Comparison of ENCODE assay signal across 8 cellular contexts in genomic region chr11:67805256-67806126, GRCh38.
DNase-seq lines count a peak whose midpoint lies in the region; ATAC-seq and TF ChIP-seq lines count a peak whose summit lies in the region.
"Not testable (repeated sequence)": the region's sequence is repeated elsewhere in the genome, so short reads cannot be mapped to it uniquely, and the experiment has no call there.

No MANE protein-coding gene starts in this region.

- peak overlapping the region; percentile 88 for H3K4me3 Mint-ChIP-seq in activated T-helper 1 cell treated with anti-CD3 and anti-CD28 coated beads, Interleukin-12 subunit alpha, Interleukin-12 subunit beta, Interleukin-2, Interleukin-4 antibody, amounts not matched to agents 30 ng/mL and 10 ng/mL and 1 ng/mL, durations not matched to agents 14 hours and 24 hours and 36 hours

- peak overlapping the region; percentile 89 to 94 (median 92) for H3K27ac ChIP-seq in esophagus squamous epithelium
- not testable (repeated sequence) for H3K27ac ChIP-seq in muscle layer of duodenum (ENCODE audit: low read length)

- peak overlapping the region; percentile 96 for H3K27ac Mint-ChIP-seq in activated T-helper 1 cell treated with anti-CD3 and anti-CD28 coated beads, Interleukin-12 subunit alpha, Interleukin-12 subunit beta, Interleukin-2, Interleukin-4 antibody, amounts not matched to agents 30 ng/mL and 10 ng/mL and 1 ng/mL, durations not matched to agents 14 hours and 24 hours and 36 hours

- not testable (repeated sequence) for H3K27me3 ChIP-seq in esophagus squamous epithelium; muscle layer of duodenum (ENCODE audit: low read depth, low read length)

- H3K4me3 ChIP-seq in LNCaP clone FGC (ENCODE audit: low read depth, low read length) (peak overlapping the region; percentile 75), esophagus squamous epithelium (peak overlapping the region; percentile 58 to 79 (median 72)), muscle layer of duodenum (ENCODE audit: low read depth in 1 of 2, low read length in 2 of 2) (peak overlapping the region; percentile 60 to 82)

- H3K4me1 Mint-ChIP-seq in activated T-helper 1 cell treated with anti-CD3 and anti-CD28 coated beads, Interleukin-12 subunit alpha, Interleukin-12 subunit beta, Interleukin-2, Interleukin-4 antibody, amounts not matched to agents 30 ng/mL and 10 ng/mL and 1 ng/mL, durations not matched to agents 14 hours and 24 hours and 36 hours (ENCODE audit: low read depth): not testable (repeated sequence)

- peak; percentile 88 for ATAC-seq in GM21786 (IDR thresholded peaks at IDR 0.05; ENCODE audit: unreplicated experiment)

- H3K4me1 ChIP-seq in esophagus squamous epithelium: peaks cover 0 to 29% (median 8%) of the 10 kb centered on the region in 3 donors
- not testable (repeated sequence) for H3K4me1 ChIP-seq in muscle layer of duodenum (ENCODE audit: control insufficient read depth in 1 of 2, insufficient read depth in 2 of 2, low read length in 2 of 2)

- 0 to 1% methylated on average over 6 to 19 of the region's 66 CpGs for WGBS in esophagus squamous epithelium, 2 donors

- TF ChIP-seq POLR2A in esophagus squamous epithelium (IDR thresholded peaks at IDR 0.05): peak in 2 of 4 donors; percentile 16 to 45

- H3K27me3 Mint-ChIP-seq in activated T-helper 1 cell treated with anti-CD3 and anti-CD28 coated beads, Interleukin-12 subunit alpha, Interleukin-12 subunit beta, Interleukin-2, Interleukin-4 antibody, amounts not matched to agents 30 ng/mL and 10 ng/mL and 1 ng/mL, durations not matched to agents 14 hours and 24 hours and 36 hours (ENCODE audit: insufficient read depth): peaks cover 10% of the 10 kb centered on the region

- not testable (repeated sequence) for H3K9me3 Mint-ChIP-seq in activated T-helper 1 cell treated with anti-CD3 and anti-CD28 coated beads, Interleukin-12 subunit alpha, Interleukin-12 subunit beta, Interleukin-2, Interleukin-4 antibody, amounts not matched to agents 30 ng/mL and 10 ng/mL and 1 ng/mL, durations not matched to agents 14 hours and 24 hours and 36 hours

- intact Hi-C loops in activated T-helper 1 cell treated with anti-CD3 and anti-CD28 coated beads, Interleukin-12 subunit alpha, Interleukin-12 subunit beta, Interleukin-2, Interleukin-4 antibody, amounts not matched to agents 30 ng/mL and 10 ng/mL and 1 ng/mL, durations not matched to agents 14 hours and 24 hours and 36 hours (cut with micrococcal nuclease): loop anchor here (1.0 to 5.0 kb wide), 7 partner anchors 175 to 657 kb away; partner anchors contain the start of genes CHKA, POLD4, PPP1CA and PPP6R3
- intact Hi-C loops in esophagus squamous epithelium (cut with DNase I): not testable (repeated sequence)

- TF ChIP-seq CTCF in LNCaP clone FGC (IDR thresholded peaks at IDR 0.05; ENCODE audit: control insufficient read depth, extremely low read depth, insufficient read depth); esophagus squamous epithelium (IDR thresholded peaks at IDR 0.05): not testable (repeated sequence)

- H3K36me3 Mint-ChIP-seq in activated T-helper 1 cell treated with anti-CD3 and anti-CD28 coated beads, Interleukin-12 subunit alpha, Interleukin-12 subunit beta, Interleukin-2, Interleukin-4 antibody, amounts not matched to agents 30 ng/mL and 10 ng/mL and 1 ng/mL, durations not matched to agents 14 hours and 24 hours and 36 hours (ENCODE audit: low read depth): not testable (repeated sequence)

- DNase-seq in DMS 273 treated with DMSO at 0.1 percent for 48 hours (lab: John Stamatoyannopoulos, UW): peak; percentile 81
- DNase-seq in LNCaP clone FGC (ENCODE audit: low read depth): peak; percentile 92
- peak; percentile 90 for DNase-seq in RKO (ENCODE audit: low spot score)
- DNase-seq in activated T-helper 1 cell treated with anti-CD3 and anti-CD28 coated beads, Interleukin-12 subunit alpha, Interleukin-12 subunit beta, Interleukin-2, Interleukin-4 antibody, amounts not matched to agents 30 ng/mL and 10 ng/mL and 1 ng/mL, durations not matched to agents 14 hours and 24 hours and 36 hours (ENCODE audit: low spot score): peak; percentile 99
- peak; percentile 97 for DNase-seq in esophagus squamous epithelium (lab: John Stamatoyannopoulos, UW)
- DNase-seq in stimulated activated CD8-positive, alpha-beta memory T cell treated with anti-CD3 and anti-CD28 coated beads, Interleukin-4, amount 100 ng/mL, for 48 hours: peak; percentile 99

- not testable (repeated sequence) for H3K9me3 ChIP-seq in esophagus squamous epithelium; muscle layer of duodenum (ENCODE audit: control insufficient read depth in 1 of 2, low read length in 2 of 2)

- H3K36me3 ChIP-seq in esophagus squamous epithelium; muscle layer of duodenum (ENCODE audit: control insufficient read depth in 1 of 2, insufficient read depth in 2 of 2, low read length in 2 of 2): not testable (repeated sequence)
